Comparison of ENCODE assay signal across 2 cellular contexts in genomic region chr16:15682105-15682570, GRCh38.
TF ChIP-seq lines count a peak whose summit lies in the region.

No MANE protein-coding gene starts in this region.

TF ChIP-seq in GM12878, 131 proteins besides CTCF, POLR2A, EP300 and RAD21:
- TF ChIP-seq RAD51 (IDR thresholded peaks at IDR 0.05) (0 out of 2 replicates have a peak, but pooled peaks have one; percentile 20), NR2C2 (IDR thresholded peaks at IDR 0.05; ENCODE audit: borderline replicate concordance, control insufficient read depth, insufficient read length, low read depth) (no peak), BHLHE40 (IDR thresholded peaks at IDR 0.05; ENCODE audit: borderline replicate concordance in 1 of 2, low read depth in 2 of 2, low read length in 1 of 2) (peak in 1 of 2 experiments; percentile 52; a peak in 1 of 4 replicates), BCL3 (IDR thresholded peaks at IDR 0.05; ENCODE audit: borderline replicate concordance, insufficient read depth, low read depth, low read length, poor library complexity, severe bottlenecking) (no peak), ZBTB40 (IDR thresholded peaks at IDR 0.05; ENCODE audit: borderline replicate concordance) (peak; percentile 75)
TF ChIP-seq in GM12878: peak in this region for 3.

TF ChIP-seq in HepG2, 621 proteins besides CTCF, POLR2A, EP300 and RAD21 (continues in another document):
- TF ChIP-seq TAF15 (IDR thresholded peaks at IDR 0.05; ENCODE audit: low read depth, low read length, poor library complexity, severe bottlenecking): no peak
- TF ChIP-seq ZBTB8A (CRISPR knock-in tag; IDR thresholded peaks at IDR 0.05; ENCODE audit: borderline replicate concordance, low read depth): no peak
- TF ChIP-seq TRAFD1 (CRISPR knock-in tag; IDR thresholded peaks at IDR 0.05; ENCODE audit: borderline replicate concordance): no peak
- 0 out of 2 replicates have a peak, but pooled peaks have one; percentile 45 for TF ChIP-seq IKZF5 (CRISPR knock-in tag; IDR thresholded peaks at IDR 0.05)
- TF ChIP-seq ZNF432 (CRISPR knock-in tag; IDR thresholded peaks at IDR 0.05; ENCODE audit: borderline replicate concordance): no peak
- TF ChIP-seq PLRG1 (conservative IDR thresholded peaks at IDR 0.05): no peak
- TF ChIP-seq SMAD3 (CRISPR knock-in tag; IDR thresholded peaks at IDR 0.05): no peak
- peak; percentile 76 for TF ChIP-seq KDM2A (CRISPR knock-in tag; IDR thresholded peaks at IDR 0.05; ENCODE audit: borderline replicate concordance, low read depth)
- no peak for TF ChIP-seq SP2 (CRISPR knock-in tag; IDR thresholded peaks at IDR 0.05)
- TF ChIP-seq BRCA1 (CRISPR knock-in tag; IDR thresholded peaks at IDR 0.05): no peak
- no peak for TF ChIP-seq CCAR2 (optimal IDR thresholded peaks at IDR 0.05; ENCODE audit: low read depth, low read length)
- TF ChIP-seq ATF5 (CRISPR knock-in tag; IDR thresholded peaks at IDR 0.05; ENCODE audit: low read depth): no peak
- no peak for TF ChIP-seq SSRP1 (CRISPR knock-in tag; IDR thresholded peaks at IDR 0.05)
- TF ChIP-seq SRSF1 (optimal IDR thresholded peaks at IDR 0.05; ENCODE audit: low read depth, low read length): no peak
- TF ChIP-seq SRSF9 (IDR thresholded peaks at IDR 0.05; ENCODE audit: borderline replicate concordance, insufficient read depth, low read depth, low read length, poor library complexity, severe bottlenecking): no peak
- TF ChIP-seq HIC2 (CRISPR knock-in tag; IDR thresholded peaks at IDR 0.05; ENCODE audit: low read depth): no peak
- no peak for TF ChIP-seq RFXANK (CRISPR knock-in tag; IDR thresholded peaks at IDR 0.05)
- TF ChIP-seq ZNF329 (CRISPR knock-in tag; IDR thresholded peaks at IDR 0.05; ENCODE audit: low read depth): no peak
- no peak for TF ChIP-seq ATM (IDR thresholded peaks at IDR 0.05; ENCODE audit: borderline replicate concordance)
- no peak for TF ChIP-seq ZSCAN12 (CRISPR knock-in tag; IDR thresholded peaks at IDR 0.05)
- no peak for TF ChIP-seq ZNF777 (CRISPR knock-in tag; IDR thresholded peaks at IDR 0.05)
- TF ChIP-seq ZMAT5 (CRISPR knock-in tag; IDR thresholded peaks at IDR 0.05; ENCODE audit: borderline replicate concordance, low read depth): no peak
- no peak for TF ChIP-seq HDAC1 (CRISPR knock-in tag; IDR thresholded peaks at IDR 0.05)
- TF ChIP-seq RXRB (CRISPR knock-in tag; IDR thresholded peaks at IDR 0.05; ENCODE audit: borderline replicate concordance): peak; percentile 46; the same call in 1 of the 2 replicates
- no peak for TF ChIP-seq CHD2 (IDR thresholded peaks at IDR 0.05; ENCODE audit: low read depth, low read length)
- no peak for TF ChIP-seq MTF2 (CRISPR knock-in tag; IDR thresholded peaks at IDR 0.05; ENCODE audit: borderline replicate concordance)
- TF ChIP-seq ARID5B (CRISPR knock-in tag; IDR thresholded peaks at IDR 0.05): peak; percentile 65
- TF ChIP-seq UBTF (CRISPR knock-in tag; IDR thresholded peaks at IDR 0.05): no peak
- no peak for TF ChIP-seq AKNA (CRISPR knock-in tag; IDR thresholded peaks at IDR 0.05; ENCODE audit: borderline replicate concordance)
- no peak for TF ChIP-seq ERF (CRISPR knock-in tag; IDR thresholded peaks at IDR 0.05)
